Comparison of ENCODE assay signal across 8 cellular contexts in genomic region chr22:31313366-31314147, GRCh38.
A peak's percentile ranks its signal among the peaks of the same experiment; 100 is the strongest.
DNase-seq lines count a peak whose midpoint lies in the region; ATAC-seq, FAIRE-seq and TF ChIP-seq lines count a peak whose summit lies in the region.

No MANE protein-coding gene starts in this region.

- peak overlapping the region; percentile 77 for H3K27ac ChIP-seq in 22Rv1

- H3K4me3 Mint-ChIP-seq in memory B cell: no peak overlapping the region

- H3K27ac Mint-ChIP-seq in memory B cell: no peak overlapping the region

- H3K36me3 Mint-ChIP-seq in memory B cell: peaks cover 13% of the 10 kb centered on the region

- ATAC-seq in memory B cell (ENCODE audit: low read depth) (peak; percentile 52), GM18498 (IDR thresholded peaks at IDR 0.05; ENCODE audit: unreplicated experiment) (no peak)

- DNase-seq in GM18507 (ENCODE audit: extremely low spot score, insufficient read length, low read depth) (peak; percentile 17), NCI-H526 treated with DMSO at 0.1 percent for 48 hours (lab: John Stamatoyannopoulos, UW) (peak; percentile 24), epidermal melanocyte (ENCODE audit: insufficient read length, low spot score) (peak; percentile 70), memory B cell (ENCODE audit: low spot score in 2 of 2) (peak; percentile 47 to 61)
- peak; percentile 85 for DNase-seq in activated CD8-positive, alpha-beta memory T cell treated with anti-CD3 and anti-CD28 coated beads, Interleukin-2, amount 50 U/mL, for 48 hours
- DNase-seq in stimulated activated CD8-positive, alpha-beta memory T cell treated with anti-CD3 and anti-CD28 coated beads, Interleukin-2, amount 100 ng/mL, for 1 hour (ENCODE audit: low read depth in 2 of 2): peak; percentile 37 to 42

- H3K4me1 Mint-ChIP-seq in memory B cell: peaks cover 3% of the 10 kb centered on the region

- peaks cover 2% of the 10 kb centered on the region for H3K9me3 Mint-ChIP-seq in memory B cell

- TF ChIP-seq CTCF in 22Rv1 (IDR thresholded peaks at IDR 0.05): peak; percentile 94

- FAIRE-seq in GM18507 (lab: Jason Lieb, UNC): peak; percentile 66

- H3K27me3 Mint-ChIP-seq in memory B cell: no peaks in the 10 kb centered on the region

Comparison
In these comparisons a context has a peak if more than half of its experiments do, and no peak if none do; other contexts are left out.
1. DNase-seq: peak in every context shown above with its lines; median percentile 85 in activated CD8-positive, alpha-beta memory T cell treated with anti-CD3 and anti-CD28 coated beads, Interleukin-2, amount 50 U/mL, for 48 hours; 70 in epidermal melanocyte; 54 in memory B cell; 40 in stimulated activated CD8-positive, alpha-beta memory T cell treated with anti-CD3 and anti-CD28 coated beads, Interleukin-2, amount 100 ng/mL, for 1 hour; 24 in NCI-H526 treated with DMSO at 0.1 percent for 48 hours; 17 in GM18507.